In the genomic region with DNA sequence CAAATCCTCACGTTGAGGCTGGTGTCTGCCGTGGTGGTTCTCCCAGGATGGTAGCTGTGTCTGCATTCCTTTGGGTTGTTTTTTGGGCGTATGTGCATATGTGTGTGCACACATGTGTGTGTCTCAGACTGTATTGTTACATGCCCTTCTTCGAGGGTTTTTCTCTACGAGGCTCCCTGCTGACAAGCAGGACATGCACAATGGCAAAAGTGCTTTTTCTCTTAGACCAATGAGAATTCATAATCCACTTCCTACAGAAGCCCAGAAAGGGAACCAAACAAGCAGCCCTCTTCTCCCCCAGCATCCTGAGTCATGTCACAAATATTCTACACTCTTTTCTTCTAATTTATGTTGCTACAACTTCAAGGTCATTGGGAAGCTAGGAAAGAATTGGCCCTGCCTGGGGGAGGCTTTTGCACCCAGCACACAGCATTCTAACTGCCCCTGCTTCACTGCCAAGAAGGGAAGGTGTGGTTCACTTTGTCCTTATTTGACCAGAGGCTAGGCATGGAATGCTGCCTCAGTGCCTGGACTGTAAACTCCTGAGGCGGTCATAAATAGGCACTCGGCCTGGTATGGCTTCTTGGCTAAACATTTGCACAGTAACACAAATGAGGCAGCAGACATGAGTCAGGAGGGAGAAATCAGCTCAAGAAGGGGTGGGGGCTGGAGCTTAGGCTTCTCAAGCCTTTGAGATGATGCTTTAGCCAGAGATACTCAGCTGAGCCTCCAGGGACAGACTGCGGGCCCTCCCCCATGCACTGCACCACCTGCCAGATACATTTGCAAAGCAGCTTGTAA, we compare ENCODE assay signal across 8 cellular contexts.
DNase-seq lines count a peak whose midpoint lies in the region; ATAC-seq and TF ChIP-seq lines count a peak whose summit lies in the region.

No MANE protein-coding gene starts in this region.

- no peak for ATAC-seq in GM19324 (IDR thresholded peaks at IDR 0.05; ENCODE audit: low FRiP score, unreplicated experiment)
- no peak for ATAC-seq in HG03432 (IDR thresholded peaks at IDR 0.05; ENCODE audit: unreplicated experiment)

- no peaks in the 10 kb centered on the region for H3K27me3 ChIP-seq in dorsolateral prefrontal cortex

- H3K4me3 Mint-ChIP-seq in nephron, result no peak overlapping the region

- peak overlapping the region in 44 of 59 donors; percentile 4 to 83 (median 50) for H3K27ac ChIP-seq in dorsolateral prefrontal cortex

- DNase-seq in GM04504 (ENCODE audit: low read depth), result peak; percentile 100
- DNase-seq in NCI-H226, result peak; percentile 91
- DNase-seq in dorsolateral prefrontal cortex, result peak in 8 of 10 donors; percentile 30 to 68 (median 55)
- no peak for DNase-seq in NCI-H128 (lab: John Stamatoyannopoulos, UW; ENCODE audit: unreplicated experiment)
- DNase-seq in NCI-H2081 treated with DMSO at 0.1 percent for 48 hours (lab: John Stamatoyannopoulos, UW), result no peak

- H3K4me1 Mint-ChIP-seq in nephron, result peaks cover 34% of the 10 kb centered on the region

- intact Hi-C loops in dorsolateral prefrontal cortex (cut with DNase I), result loop anchor here (10.0 kb wide), 2 partner anchors 94 to 274 kb away; a partner anchor contains a TSS

- H3K27me3 Mint-ChIP-seq in nephron (ENCODE audit: low read depth), result peaks cover 4% of the 10 kb centered on the region

- peak overlapping the region; percentile 21 to 43 (median 31) for H3K27ac Mint-ChIP-seq in nephron

- no peaks in the 10 kb centered on the region for H3K9me3 Mint-ChIP-seq in nephron

- H3K4me3 ChIP-seq in dorsolateral prefrontal cortex, result no peak overlapping the region

- no peaks in the 10 kb centered on the region for H3K36me3 Mint-ChIP-seq in nephron (ENCODE audit: low read depth)

- TF ChIP-seq CTCF in dorsolateral prefrontal cortex (IDR thresholded peaks at IDR 0.05 in 54 of 56, conservative IDR thresholded peaks at IDR 0.05 in 2 of 56; ENCODE audit: low read depth in 1 of 56, partially characterized antibody in 56 of 56) (no peak), nephron (IDR thresholded peaks at IDR 0.05; ENCODE audit: unreplicated experiment in 3 of 3) (no peak)

Comparison
In these comparisons a context has a peak if more than half of its experiments do, and no peak if none do; other contexts are left out.
1. DNase-seq: peak in GM04504 (single experiment), NCI-H226 (single experiment) and dorsolateral prefrontal cortex (8 of 10); none in NCI-H128 (single experiment) and NCI-H2081 treated with DMSO at 0.1 percent for 48 hours (single experiment).